ENCODE assay signal across 8 cellular contexts in genomic region chr6:43172127-43173007, GRCh38. TPM values are rescaled to one million over a fixed set of nuclear protein-coding genes. Genes with fewer than 3 reads are reported as not detected.
A peak's percentile ranks its signal among the peaks of the same experiment; 100 is the strongest.
DNase-seq lines count a peak whose midpoint lies in the region; ATAC-seq and TF ChIP-seq lines count a peak whose summit lies in the region.

No MANE protein-coding gene starts in this region.

- H3K27ac ChIP-seq in CD4-positive, alpha-beta memory T cell (ENCODE audit: low read depth, low read length) = peak overlapping the region; percentile 83
- H3K27ac ChIP-seq in HUES64 (ENCODE audit: low read depth, low read length) (peak overlapping the region; percentile 88), brain microvascular endothelial cell (peak overlapping the region; percentile 88), skin epidermis (peak overlapping the region; percentile 90 to 99 (median 95))

- peak overlapping the region; percentile 90 to 99 (median 93) for H3K4me3 Mint-ChIP-seq in CD4-positive, alpha-beta memory T cell
- H3K4me3 Mint-ChIP-seq in T-helper 2 cell treated with Interferon-gamma antibody and Interleukin-4, amounts not matched to agents 5 μg/mL and 100 μg/mL, for 36 hours = peak overlapping the region; percentile 98

- peaks cover 21% of the 10 kb centered on the region for H3K36me3 ChIP-seq in CD4-positive, alpha-beta memory T cell (ENCODE audit: insufficient read depth, low read length)
- H3K36me3 ChIP-seq in HUES64 (ENCODE audit: insufficient read depth, low read length) (peaks cover 23% of the 10 kb centered on the region), brain microvascular endothelial cell (replicated peaks) (peaks cover 22% of the 10 kb centered on the region)

- DNase-seq in CD4-positive, alpha-beta memory T cell = peak; percentile 23 to 74 (median 36)
- DNase-seq in T-helper 2 cell treated with Interferon-gamma antibody and Interleukin-4, amounts not matched to agents 5 μg/mL and 100 μg/mL, for 36 hours (ENCODE audit: low spot score) = peak; percentile 56
- DNase-seq in brain microvascular endothelial cell (peak; percentile 10), islet precursor cell (peak; percentile 70)

- H3K4me1 ChIP-seq in CD4-positive, alpha-beta memory T cell (ENCODE audit: insufficient read depth, low read length) = peaks cover 47% of the 10 kb centered on the region
- peaks cover 17% of the 10 kb centered on the region for H3K4me1 ChIP-seq in HUES64 (ENCODE audit: insufficient read depth, low read length)

- no peaks in the 10 kb centered on the region for H3K9me3 ChIP-seq in CD4-positive, alpha-beta memory T cell (ENCODE audit: control insufficient read depth in 1 of 2, low read length in 2 of 2)
- H3K9me3 ChIP-seq in HUES64 (ENCODE audit: insufficient read depth, low read depth, low read length) = no peaks in the 10 kb centered on the region

- H3K4me1 Mint-ChIP-seq in CD4-positive, alpha-beta memory T cell = peaks cover 29 to 56% (median 42%) of the 10 kb centered on the region in 4 donors
- H3K4me1 Mint-ChIP-seq in T-helper 2 cell treated with Interferon-gamma antibody and Interleukin-4, amounts not matched to agents 5 μg/mL and 100 μg/mL, for 36 hours (ENCODE audit: low read depth) = peaks cover 38% of the 10 kb centered on the region

- no peak for TF ChIP-seq CTCF in brain microvascular endothelial cell (IDR thresholded peaks at IDR 0.05; ENCODE audit: low read depth, low read length, missing control alignments)

- in situ Hi-C loops in brain microvascular endothelial cell (cut with HindIII; ENCODE audit: low pct_ligation_motif_present, low sequenced_read_pairs) = no loop called here

- H3K36me3 Mint-ChIP-seq in CD4-positive, alpha-beta memory T cell = peaks cover 10 to 28% of the 10 kb centered on the region in 2 donors
- H3K36me3 Mint-ChIP-seq in T-helper 2 cell treated with Interferon-gamma antibody and Interleukin-4, amounts not matched to agents 5 μg/mL and 100 μg/mL, for 36 hours (ENCODE audit: low read depth) = peaks cover 28% of the 10 kb centered on the region

- H3K9ac ChIP-seq in HUES64 (ENCODE audit: low read depth, low read length) = peak overlapping the region; percentile 95

- CTCF ChIA-PET in CD4-positive, alpha-beta memory T cell (lab: Charles Lee; ENCODE audit: partially characterized antibody) = interaction anchor here (0.7 to 1.4 kb wide), 5 partner anchors 10 to 255 kb away, joined by 3 to 5 read pairs (median 3); partner anchors contain the start of genes ABCC10, CUL9 and DNPH1

- H3K27me3 ChIP-seq in CD4-positive, alpha-beta memory T cell (ENCODE audit: insufficient read depth, low read length) = no peaks in the 10 kb centered on the region
- H3K27me3 ChIP-seq in HUES64 (ENCODE audit: insufficient read depth, low read length) = no peaks in the 10 kb centered on the region
- no peaks in the 10 kb centered on the region for H3K27me3 ChIP-seq in brain microvascular endothelial cell (replicated peaks)

- no peaks in the 10 kb centered on the region for H3K9me3 Mint-ChIP-seq in CD4-positive, alpha-beta memory T cell
- H3K9me3 Mint-ChIP-seq in T-helper 2 cell treated with Interferon-gamma antibody and Interleukin-4, amounts not matched to agents 5 μg/mL and 100 μg/mL, for 36 hours = no peaks in the 10 kb centered on the region

- intact Hi-C loops in CD4-positive, alpha-beta memory T cell (cut with micrococcal nuclease) = loop anchor here (5.0 to 10.0 kb wide), 4 partner anchors 210 to 1388 kb away; partner anchors contain the start of genes BICRAL, POLH, PRICKLE4 and TOMM6

- POLR2A ChIA-PET in CD4-positive, alpha-beta memory T cell (lab: Charles Lee; ENCODE audit: partially characterized antibody) = interaction anchor here (0.5 to 5.6 kb wide), 17 partner anchors 9 to 1438 kb away, joined by 3 to 46 read pairs (median 3); partner anchors contain the start of genes ABCC10, CNPY3, CUL9 and DNPH1

- H3K27ac Mint-ChIP-seq in CD4-positive, alpha-beta memory T cell = peak overlapping the region; percentile 91 to 98 (median 93)
- H3K27ac Mint-ChIP-seq in T-helper 2 cell treated with Interferon-gamma antibody and Interleukin-4, amounts not matched to agents 5 μg/mL and 100 μg/mL, for 36 hours = peak overlapping the region; percentile 84

- WGBS in HUES64 = 2% methylated on average over 43 of the region's 43 CpGs

- no peaks in the 10 kb centered on the region for H3K27me3 Mint-ChIP-seq in CD4-positive, alpha-beta memory T cell
- H3K27me3 Mint-ChIP-seq in T-helper 2 cell treated with Interferon-gamma antibody and Interleukin-4, amounts not matched to agents 5 μg/mL and 100 μg/mL, for 36 hours (ENCODE audit: low read depth) = no peaks in the 10 kb centered on the region

- peak overlapping the region; percentile 70 to 81 for H3K4me3 ChIP-seq in CD4-positive, alpha-beta memory T cell (ENCODE audit: low read length in 2 of 2)
- peak overlapping the region; percentile 96 for H3K4me3 ChIP-seq in HUES64 (ENCODE audit: low read length)
- H3K4me3 ChIP-seq in brain microvascular endothelial cell (ENCODE audit: low read depth, low read length) = peak overlapping the region; percentile 96
- peak overlapping the region; percentile 81 to 98 (median 88) for H3K4me3 ChIP-seq in skin epidermis

- ATAC-seq in HG02870 (IDR thresholded peaks at IDR 0.05; ENCODE audit: unreplicated experiment) (no peak), HG03025 (IDR thresholded peaks at IDR 0.05; ENCODE audit: low FRiP score, unreplicated experiment) (no peak)

RNA-seq across cellular contexts. Expression of gene SRF, which starts 1.3 kb away (rescaled TPM):
- total RNA-seq in CD4-positive, alpha-beta memory T cell = 10 to 100 TPM; 23.7 to 25.0 TPM
- 1 to 10 TPM; 2.3 to 7.5 TPM for polyA plus RNA-seq in CD4-positive, alpha-beta memory T cell
- 41.5 TPM for polyA plus RNA-seq in HUES64 (2013, experiment 1 of 2)
- 38.4 TPM for polyA plus RNA-seq in HUES64 (2013, experiment 2 of 2)

RNA-seq across cellular contexts. Expression of gene CUL9, which starts 9.6 kb away (rescaled TPM):
- total RNA-seq in CD4-positive, alpha-beta memory T cell = 10 to 100 TPM; 93.8 to 95.2 TPM
- 10 to 100 TPM in 1 of 2 donors, 1 to 10 TPM in 1; 8.3 to 16.0 TPM for polyA plus RNA-seq in CD4-positive, alpha-beta memory T cell
- polyA plus RNA-seq in HUES64 (2013, experiment 1 of 2) = 5.5 TPM
- 8.1 TPM for polyA plus RNA-seq in HUES64 (2013, experiment 2 of 2)

RNA-seq across cellular contexts. Expression of gene DNPH1, which starts 56.9 kb away (rescaled TPM):
- 10 to 100 TPM; 32.8 to 34.8 TPM for total RNA-seq in CD4-positive, alpha-beta memory T cell
- polyA plus RNA-seq in CD4-positive, alpha-beta memory T cell = 100 to 1,000 TPM in 1 of 2 donors, 10 to 100 TPM in 1; 93.5 to 159 TPM
- polyA plus RNA-seq in HUES64 (2013, experiment 1 of 2) = 40.0 TPM
- polyA plus RNA-seq in HUES64 (2013, experiment 2 of 2) = 55.0 TPM

Comparison
In these comparisons a context has a peak if more than half of its experiments do, and no peak if none do; other contexts are left out.
1. DNase-seq: peak in every context shown above with its lines; median percentile 70 in islet precursor cell; 56 in T-helper 2 cell treated with Interferon-gamma antibody and Interleukin-4, amounts not matched to agents 5 μg/mL and 100 μg/mL, for 36 hours; 36 in CD4-positive, alpha-beta memory T cell; 10 in brain microvascular endothelial cell.